10 cellular contexts compared by ENCODE assay signal in genomic region chr16:49462989-49463371, GRCh38.
DNase-seq lines count a peak whose midpoint lies in the region; ATAC-seq and TF ChIP-seq lines count a peak whose summit lies in the region.
"Had no signal": no experiment of that assay in that cellular context is flagged by ENCODE, and none has a peak within 500 bp of the region (broad histone marks: within the 10 kb centered on the region; RNA-seq: fewer than 3 reads in every experiment).

No MANE protein-coding gene starts in this region.

- H3K27me3 Mint-ChIP-seq in IgD-negative memory B cell (peaks cover 7% of the 10 kb centered on the region), osteocyte (ENCODE audit: unreplicated experiment) (peaks cover 35% of the 10 kb centered on the region)
- no peaks in the 10 kb centered on the region for H3K27me3 Mint-ChIP-seq in activated CD8-positive, alpha-beta T cell treated with anti-CD3 and anti-CD28 coated beads, Interleukin-2, amount 10 ng/mL, durations not matched to agents 7 days and 5 days (ENCODE audit: low read depth)

- peaks cover 0 to 2% (median 0%) of the 10 kb centered on the region in 3 donors for H3K9me3 Mint-ChIP-seq in IgD-negative memory B cell
- no peaks in the 10 kb centered on the region for H3K9me3 Mint-ChIP-seq in activated CD8-positive, alpha-beta T cell treated with anti-CD3 and anti-CD28 coated beads, Interleukin-2, amount 10 ng/mL, durations not matched to agents 7 days and 5 days (ENCODE audit: insufficient read depth)
- H3K9me3 Mint-ChIP-seq in osteocyte (ENCODE audit: unreplicated experiment), result no peaks in the 10 kb centered on the region

- peaks cover 5 to 20% (median 19%) of the 10 kb centered on the region in 3 donors for H3K4me1 Mint-ChIP-seq in IgD-negative memory B cell
- peaks cover 46% of the 10 kb centered on the region for H3K4me1 Mint-ChIP-seq in activated CD8-positive, alpha-beta T cell treated with anti-CD3 and anti-CD28 coated beads, Interleukin-2, amount 10 ng/mL, durations not matched to agents 7 days and 5 days (ENCODE audit: low read depth)
- no peaks in the 10 kb centered on the region for H3K4me1 Mint-ChIP-seq in osteocyte (ENCODE audit: unreplicated experiment)

- CTCF ChIA-PET in activated CD8-positive, alpha-beta T cell treated with anti-CD3 and anti-CD28 coated beads, Interleukin-2, amount 10 ng/mL, durations not matched to agents 7 days and 5 days (lab: Charles Lee), result interaction anchor here (1.1 to 2.6 kb wide), 2 partner anchors 13 to 20 kb away, joined by 3 to 11 read pairs; no protein-coding TSS in a partner anchor

- H3K27ac Mint-ChIP-seq in IgD-negative memory B cell (peak overlapping the region in 2 of 3 donors; percentile 39 to 71), osteocyte (ENCODE audit: unreplicated experiment) (no peak overlapping the region)
- peak overlapping the region; percentile 79 for H3K27ac Mint-ChIP-seq in activated CD8-positive, alpha-beta T cell treated with anti-CD3 and anti-CD28 coated beads, Interleukin-2, amount 10 ng/mL, durations not matched to agents 7 days and 5 days

- peak; percentile 34 for ATAC-seq in activated CD8-positive, alpha-beta T cell treated with anti-CD3 and anti-CD28 coated beads, Interleukin-2, amount 10 ng/mL, durations not matched to agents 7 days and 5 days
- ATAC-seq in HG03196 (IDR thresholded peaks at IDR 0.05; ENCODE audit: unreplicated experiment), result no peak
- ATAC-seq: A549 had no signal

- peak overlapping the region in 2 of 4 donors; percentile 2 to 83 for H3K4me3 Mint-ChIP-seq in IgD-negative memory B cell
- peak overlapping the region; percentile 5 for H3K4me3 Mint-ChIP-seq in activated CD8-positive, alpha-beta T cell treated with anti-CD3 and anti-CD28 coated beads, Interleukin-2, amount 10 ng/mL, durations not matched to agents 7 days and 5 days
- no peak overlapping the region for H3K4me3 Mint-ChIP-seq in osteocyte (ENCODE audit: unreplicated experiment)

- H3K36me3 Mint-ChIP-seq in IgD-negative memory B cell (no peaks in the 10 kb centered on the region), osteocyte (ENCODE audit: unreplicated experiment) (no peaks in the 10 kb centered on the region)
- H3K36me3 Mint-ChIP-seq in activated CD8-positive, alpha-beta T cell treated with anti-CD3 and anti-CD28 coated beads, Interleukin-2, amount 10 ng/mL, durations not matched to agents 7 days and 5 days (ENCODE audit: low read depth), result no peaks in the 10 kb centered on the region

- peak; percentile 7 for DNase-seq in activated CD4-positive, alpha-beta T cell treated with anti-CD3 and anti-CD28 coated beads for 1 hour
- no peak for DNase-seq in activated CD4-positive, alpha-beta T cell treated with anti-CD3 and anti-CD28 coated beads, Interleukin-2, amount 50 U/mL, for 1 hour
- no peak for DNase-seq in activated CD8-positive, alpha-beta T cell treated with anti-CD3 and anti-CD28 coated beads, Interleukin-2, amount 10 ng/mL, durations not matched to agents 7 days and 5 days
- DNase-seq in osteocyte (ENCODE audit: extremely low spot score, unreplicated experiment), result peak; percentile 65
- DNase-seq in NCI-H2107 (lab: John Stamatoyannopoulos, UW), result no peak
- DNase-seq in DMS53 treated with DMSO at 0.1 percent for 48 hours (lab: John Stamatoyannopoulos, UW; ENCODE audit: unreplicated experiment), result no peak
- DNase-seq: retina had no signal

- POLR2A ChIA-PET in activated CD8-positive, alpha-beta T cell treated with anti-CD3 and anti-CD28 coated beads, Interleukin-2, amount 10 ng/mL, durations not matched to agents 7 days and 5 days (lab: Charles Lee), result interaction anchor here (0.9 kb wide), 1 partner anchor 9 kb away, joined by 3 read pairs; no protein-coding TSS in a partner anchor

- TF ChIP-seq CTCF in osteocyte (IDR thresholded peaks at IDR 0.05), result no peak

Comparison
In these comparisons a context has a peak if more than half of its experiments do, and no peak if none do; other contexts are left out.
1. DNase-seq: peak in activated CD4-positive, alpha-beta T cell treated with anti-CD3 and anti-CD28 coated beads for 1 hour (single experiment) and osteocyte (single experiment); none in activated CD4-positive, alpha-beta T cell treated with anti-CD3 and anti-CD28 coated beads, Interleukin-2, amount 50 U/mL, for 1 hour (single experiment), activated CD8-positive, alpha-beta T cell treated with anti-CD3 and anti-CD28 coated beads, Interleukin-2, amount 10 ng/mL, durations not matched to agents 7 days and 5 days (single experiment), NCI-H2107 (single experiment) and DMS53 treated with DMSO at 0.1 percent for 48 hours (single experiment).